Comparison of ENCODE assay signal across 8 cellular contexts in genomic region chr3:171646357-171647133, GRCh38.
DNase-seq lines count a peak whose midpoint lies in the region; ATAC-seq and TF ChIP-seq lines count a peak whose summit lies in the region.

No MANE protein-coding gene starts in this region.

- H3K4me2 ChIP-seq in MM.1S (ENCODE audit: low read depth, low read length) = no peak overlapping the region
- H3K4me2 ChIP-seq in SU-DHL-6 (ENCODE audit: low read depth, low read length, poor library complexity, severe bottlenecking) = no peak overlapping the region

- H3K9me2 ChIP-seq in MM.1S (replicated peaks; ENCODE audit: insufficient read depth, low read length) (no peaks in the 10 kb centered on the region), SU-DHL-6 (replicated peaks; ENCODE audit: insufficient read depth, low read length) (no peaks in the 10 kb centered on the region)

- H3K4me1 ChIP-seq in MM.1S (ENCODE audit: low read length) (peaks cover 7% of the 10 kb centered on the region; the same call in 1 of the 2 replicates), gastroesophageal sphincter (peaks cover 0 to 24% (median 0%) of the 10 kb centered on the region in 3 donors), psoas muscle (no peaks in the 10 kb centered on the region)

- H3K4me3 ChIP-seq in MM.1S (ENCODE audit: low read length) (no peak overlapping the region), SU-DHL-6 (ENCODE audit: insufficient read depth, low read length, poor library complexity, severe bottlenecking) (no peak overlapping the region), gastroesophageal sphincter (no peak overlapping the region), psoas muscle (no peak overlapping the region), lower leg skin (ENCODE audit: low read depth, poor library complexity, severe bottlenecking) (no peak overlapping the region)

- H3K36me3 ChIP-seq in MM.1S (replicated peaks; ENCODE audit: insufficient read depth, low read length) (no peaks in the 10 kb centered on the region), SU-DHL-6 (ENCODE audit: low read length) (no peaks in the 10 kb centered on the region), gastroesophageal sphincter (peaks cover 0 to 6% of the 10 kb centered on the region in 2 donors), psoas muscle (ENCODE audit: insufficient read depth in 1 of 2, low read depth in 1 of 2) (no peaks in the 10 kb centered on the region)

- H4K20me1 ChIP-seq in MM.1S (ENCODE audit: insufficient read depth, low read length) (no peaks in the 10 kb centered on the region), SU-DHL-6 (ENCODE audit: low read depth, low read length) (no peaks in the 10 kb centered on the region)

- no peaks in the 10 kb centered on the region for H3K79me2 ChIP-seq in MM.1S (ENCODE audit: low read length)
- H3K79me2 ChIP-seq in SU-DHL-6 (ENCODE audit: insufficient read depth, low read length) = no peaks in the 10 kb centered on the region

- TF ChIP-seq CTCF in MM.1S (IDR thresholded peaks at IDR 0.05; ENCODE audit: low read length) = peak; percentile 64
- TF ChIP-seq CTCF in SU-DHL-6 (IDR thresholded peaks at IDR 0.05; ENCODE audit: insufficient read depth, low read length, poor library complexity, severe bottlenecking) = peak; percentile 27
- TF ChIP-seq CTCF in gastroesophageal sphincter (IDR thresholded peaks at IDR 0.05) = peak; percentile 72 to 82 (median 78)
- peak; percentile 69 for TF ChIP-seq CTCF in psoas muscle (IDR thresholded peaks at IDR 0.05)
- no peak for TF ChIP-seq CTCF in lower leg skin (IDR thresholded peaks at IDR 0.05)

- TF ChIP-seq EP300 in gastroesophageal sphincter (IDR thresholded peaks at IDR 0.05) = no peak

- H3K27me3 ChIP-seq in MM.1S (replicated peaks; ENCODE audit: insufficient read depth, low read length) (no peaks in the 10 kb centered on the region), SU-DHL-6 (ENCODE audit: low read length) (no peaks in the 10 kb centered on the region; the same call in 1 of the 2 replicates), gastroesophageal sphincter (no peaks in the 10 kb centered on the region), psoas muscle (ENCODE audit: insufficient read depth in 3 of 3, low read length in 2 of 3) (no peaks in the 10 kb centered on the region)

- no peaks in the 10 kb centered on the region for H3K9me3 ChIP-seq in MM.1S (replicated peaks; ENCODE audit: insufficient read depth, low read length)
- no peaks in the 10 kb centered on the region for H3K9me3 ChIP-seq in SU-DHL-6 (ENCODE audit: insufficient read depth, low read length)
- no peaks in the 10 kb centered on the region for H3K9me3 ChIP-seq in gastroesophageal sphincter
- H3K9me3 ChIP-seq in psoas muscle = no peaks in the 10 kb centered on the region

- WGBS in gastroesophageal sphincter (ENCODE audit: low coverage in 1 of 2), 2 donors = 2 to 10% methylated on average over 3 to 4 of the region's 4 CpGs
- 17 to 25% (median 19%) methylated on average over 4 of the region's 4 CpGs for WGBS in psoas muscle, 3 donors
- WGBS in lower leg skin, 2 donors = 32 to 34% methylated on average over 4 of the region's 4 CpGs

- H3K27ac ChIP-seq in MM.1S (ENCODE audit: low read length) (no peak overlapping the region), SU-DHL-6 (ENCODE audit: low read depth, low read length) (no peak overlapping the region), gastroesophageal sphincter (peak overlapping the region in 2 of 4 donors; percentile 7 to 69), psoas muscle (no peak overlapping the region)

- intact Hi-C loops in psoas muscle (cut with DNase I) (loop anchor here (2.0 to 10.0 kb wide), 5 partner anchors 124 to 828 kb away; no protein-coding TSS in a partner anchor), lower leg skin (cut with DNase I; ENCODE audit: low total_unique reads) (no loop called here)

- H3K9ac ChIP-seq in MM.1S (ENCODE audit: low read length) (no peak overlapping the region), SU-DHL-6 (ENCODE audit: low read length) (no peak overlapping the region)

- ATAC-seq in gastroesophageal sphincter (peak; percentile 55), psoas muscle (peak; percentile 53 to 84 (median 68))
- ATAC-seq in activated CD4-positive, CD25-positive, alpha-beta regulatory T cell treated with anti-CD3 and anti-CD28 coated beads, Interleukin-2, amount 50 U/mL, for 24 hours = no peak

- TF ChIP-seq POLR2A in gastroesophageal sphincter (IDR thresholded peaks at IDR 0.05) = no peak
- no peak for TF ChIP-seq POLR2A in lower leg skin (IDR thresholded peaks at IDR 0.05)

- H2AFZ ChIP-seq in MM.1S (ENCODE audit: low read length) = no peak overlapping the region
- H2AFZ ChIP-seq in SU-DHL-6 (ENCODE audit: low read depth, low read length, severe bottlenecking) = no peak overlapping the region

- H3F3A ChIP-seq in MM.1S (ENCODE audit: insufficient read depth, low read length) (no peaks in the 10 kb centered on the region), SU-DHL-6 (ENCODE audit: insufficient read depth) (no peaks in the 10 kb centered on the region)

- DNase-seq in SKM-1 treated with dmso at 0.1 percent for 144 hours (lab: John Stamatoyannopoulos, UW; ENCODE audit: unreplicated experiment) (peak; percentile 34), SKM-1 (lab: John Stamatoyannopoulos, UW; ENCODE audit: unreplicated experiment) (no peak), MM.1S (peak; percentile 65), psoas muscle (no peak), lower leg skin (ENCODE audit: low spot score in 2 of 2) (no peak)

Comparison
In these comparisons a context has a peak if more than half of its experiments do, and no peak if none do; other contexts are left out.
1. DNase-seq: peak in SKM-1 treated with dmso at 0.1 percent for 144 hours (single experiment) and MM.1S (single experiment); none in SKM-1 (single experiment), psoas muscle (0 of 2) and lower leg skin (0 of 2).
2. CTCF ChIP-seq: peak in MM.1S (single experiment), SU-DHL-6 (single experiment), gastroesophageal sphincter (4 of 4) and psoas muscle (single experiment); none in lower leg skin (0 of 3).
3. ATAC-seq: peak in gastroesophageal sphincter (single experiment) and psoas muscle (4 of 4); none in activated CD4-positive, CD25-positive, alpha-beta regulatory T cell treated with anti-CD3 and anti-CD28 coated beads, Interleukin-2, amount 50 U/mL, for 24 hours (0 of 2).